ENCODE assay signal across 13 cellular contexts in the genomic region with DNA sequence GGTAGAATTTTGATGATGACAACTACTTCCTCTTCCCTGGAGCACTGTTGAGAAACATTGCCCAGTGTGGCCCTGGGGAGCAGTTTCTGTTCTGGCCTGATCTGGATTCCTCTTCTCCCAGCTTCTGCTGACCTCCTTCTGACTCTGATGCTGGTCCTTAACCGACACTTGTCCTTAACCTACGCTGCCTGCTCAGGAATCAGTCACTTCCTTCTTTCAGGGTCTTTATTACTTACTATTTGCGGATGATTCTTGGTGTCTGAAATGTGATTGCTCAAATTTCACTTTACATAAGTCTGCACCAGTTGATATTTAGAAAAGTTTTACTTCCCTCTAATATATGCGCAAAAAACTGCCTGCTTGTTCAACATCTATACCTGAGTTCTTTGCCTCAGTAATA.
DNase-seq lines count a peak whose midpoint lies in the region; ATAC-seq and TF ChIP-seq lines count a peak whose summit lies in the region.
"Had no signal": no experiment of that assay in that cellular context is flagged by ENCODE, and none has a peak within 500 bp of the region (broad histone marks: within the 10 kb centered on the region; RNA-seq: fewer than 3 reads in every experiment).

No MANE protein-coding gene starts in this region.

- H3K27ac ChIP-seq in BLaER1: no peak overlapping the region; the same call in 1 of the 2 replicates
- peak overlapping the region; percentile 73 for H3K27ac ChIP-seq in OCI-LY3 (ENCODE audit: low read length)
- H3K27ac ChIP-seq in lung (ENCODE audit: low read depth in 1 of 2, low read length in 1 of 2): no peak overlapping the region
- H3K27ac ChIP-seq: neural progenitor cell had no signal

- H3K9me3 ChIP-seq in BLaER1 (no peaks in the 10 kb centered on the region), OCI-LY3 (ENCODE audit: insufficient read depth, low read length) (no peaks in the 10 kb centered on the region), lung (ENCODE audit: control insufficient read depth in 2 of 2, insufficient read depth in 1 of 2, low read length in 1 of 2) (no peaks in the 10 kb centered on the region)

- no peak overlapping the region for H3K9ac ChIP-seq in BLaER1
- H3K9ac ChIP-seq in OCI-LY3 (ENCODE audit: low read length): peak overlapping the region; percentile 32; the same call in 1 of the 2 replicates
- H3K9ac ChIP-seq: neural progenitor cell had no signal

- peak; percentile 68 for ATAC-seq in GM21423 (IDR thresholded peaks at IDR 0.05; ENCODE audit: unreplicated experiment)
- ATAC-seq in lung (ENCODE audit: insufficient read depth, low FRiP score): no peak
- no peak for ATAC-seq in GM18517 (IDR thresholded peaks at IDR 0.05; ENCODE audit: unreplicated experiment)

- no peak overlapping the region for H2AFZ ChIP-seq in OCI-LY3 (ENCODE audit: low read depth, low read length)
- H2AFZ ChIP-seq: neural progenitor cell had no signal

- H3K4me1 ChIP-seq in BLaER1 (peaks cover 50% of the 10 kb centered on the region), OCI-LY3 (ENCODE audit: low read length) (peaks cover 20% of the 10 kb centered on the region), lung (ENCODE audit: control insufficient read depth in 2 of 2, insufficient read depth in 2 of 2, low read length in 2 of 2) (no peaks in the 10 kb centered on the region)
- H3K4me1 ChIP-seq: neural progenitor cell had no signal

- no peaks in the 10 kb centered on the region for H3K36me3 ChIP-seq in BLaER1
- H3K36me3 ChIP-seq in OCI-LY3 (replicated peaks; ENCODE audit: low read depth, low read length): no peaks in the 10 kb centered on the region
- H3K36me3 ChIP-seq in lung (ENCODE audit: control insufficient read depth in 2 of 2, insufficient read depth in 2 of 2, low read length in 2 of 2): no peaks in the 10 kb centered on the region
- H3K36me3 ChIP-seq: neural progenitor cell had no signal

- H4K20me1 ChIP-seq in BLaER1 (no peaks in the 10 kb centered on the region), OCI-LY3 (ENCODE audit: insufficient read depth, low read length) (no peaks in the 10 kb centered on the region)

- H3K4me3 ChIP-seq in BLaER1 (no peak overlapping the region), OCI-LY3 (ENCODE audit: low read length) (peak overlapping the region; percentile 14), lung (no peak overlapping the region), foreskin fibroblast (ENCODE audit: low read depth in 1 of 2, low read length in 2 of 2) (no peak overlapping the region)
- H3K4me3 ChIP-seq: neural progenitor cell had no signal

- DNase-seq in lung (ENCODE audit: low spot score) (peak; percentile 38), middle frontal gyrus (ENCODE audit: extremely low spot score, low spot score) (no peak), foreskin fibroblast (no peak)
- DNase-seq in activated CD4-positive, alpha-beta T cell treated with anti-CD3 and anti-CD28 coated beads for 48 hours: no peak
- DNase-seq: activated effector memory CD4-positive, alpha-beta T cell treated with Interleukin-2 at 50 U/mL for 16 hours; IMR-90; NCI-H446; T-helper 9 cell had no signal

- TF ChIP-seq CTCF in OCI-LY3 (IDR thresholded peaks at IDR 0.05; ENCODE audit: low read depth, low read length) (no peak), lung (IDR thresholded peaks at IDR 0.05; ENCODE audit: control extremely low read depth, extremely low read depth) (no peak), foreskin fibroblast (IDR thresholded peaks at IDR 0.05; ENCODE audit: low read depth, low read length) (no peak)

- 31 to 57% methylated on average over 4 of the region's 4 CpGs for WGBS in lung, 2 donors

- peak overlapping the region; percentile 22 for H3K4me2 ChIP-seq in BLaER1
- peak overlapping the region; percentile 63 for H3K4me2 ChIP-seq in OCI-LY3 (ENCODE audit: low read length)
- H3K4me2 ChIP-seq: neural progenitor cell had no signal

- H3K27me3 ChIP-seq in BLaER1: no peaks in the 10 kb centered on the region
- no peaks in the 10 kb centered on the region; the same call in 1 of the 2 replicates for H3K27me3 ChIP-seq in OCI-LY3 (ENCODE audit: low read depth, low read length)
- H3K27me3 ChIP-seq in lung (ENCODE audit: control insufficient read depth, insufficient read depth): no peaks in the 10 kb centered on the region
- H3K27me3 ChIP-seq: neural progenitor cell had no signal

- H3K79me2 ChIP-seq in OCI-LY3 (ENCODE audit: low read length): no peaks in the 10 kb centered on the region
